ENCODE assay signal across 8 cellular contexts in genomic region chr2:38610851-38611801, GRCh38. TPM values are rescaled to one million over a fixed set of nuclear protein-coding genes. Genes with fewer than 3 reads are reported as not detected.
A peak's percentile ranks its signal among the peaks of the same experiment; 100 is the strongest.
DNase-seq lines count a peak whose midpoint lies in the region; ATAC-seq, FAIRE-seq and TF ChIP-seq lines count a peak whose summit lies in the region.

No MANE protein-coding gene starts in this region.

- peak; percentile 75 for ATAC-seq in GM21526 (IDR thresholded peaks at IDR 0.05; ENCODE audit: low FRiP score, unreplicated experiment)
- peak; percentile 90 for ATAC-seq in esophagus mucosa

- no peaks in the 10 kb centered on the region for H4K20me1 ChIP-seq in Karpas-422 (ENCODE audit: insufficient read depth, low read depth, low read length)

- peak; percentile 96 for FAIRE-seq in GM12892 (lab: Jason Lieb, UNC)

- no peak overlapping the region for H3K4me2 ChIP-seq in Karpas-422 (ENCODE audit: low read depth, low read length, poor library complexity, severe bottlenecking)

- H3K36me3 ChIP-seq in Karpas-422 (ENCODE audit: insufficient read depth, low read length), result peaks cover 3% of the 10 kb centered on the region; the same call in 1 of the 2 replicates

- H3K27ac ChIP-seq in Karpas-422 (ENCODE audit: low read length), result no peak overlapping the region

- TF ChIP-seq POLR2A in GM12892 (IDR thresholded peaks at IDR 0.05; ENCODE audit: low read depth, low read length), result no peak

- H3K9me3 ChIP-seq in Karpas-422 (ENCODE audit: low read length), result peaks cover 8% of the 10 kb centered on the region; the same call in 1 of the 2 replicates

- peaks cover 46% of the 10 kb centered on the region for H3K4me1 ChIP-seq in Karpas-422 (ENCODE audit: low read length)

- H3K9me2 ChIP-seq in Karpas-422 (replicated peaks; ENCODE audit: insufficient read depth, low read length), result no peaks in the 10 kb centered on the region

- no peak overlapping the region for H2AFZ ChIP-seq in Karpas-422 (ENCODE audit: low read length)

- H3K9ac ChIP-seq in Karpas-422 (ENCODE audit: low read length), result no peak overlapping the region

- no peaks in the 10 kb centered on the region for H3K79me2 ChIP-seq in Karpas-422 (ENCODE audit: low read length)

- H3K4me3 ChIP-seq in Karpas-422 (ENCODE audit: low read length), result no peak overlapping the region

- no peak for DNase-seq in GM12892 (ENCODE audit: insufficient read length)
- DNase-seq in HT1080 (ENCODE audit: low read depth), result peak; percentile 39
- no peak for DNase-seq in anterior cingulate cortex (lab: John Stamatoyannopoulos, UW)
- DNase-seq in HuH-7.5 (ENCODE audit: low spot score), result no peak
- DNase-seq in dedifferentiated amniotic fluid mesenchymal stem cell (ENCODE audit: extremely low spot score), result no peak
- no peak for DNase-seq in Karpas-422

- H3K27me3 ChIP-seq in Karpas-422 (ENCODE audit: low read length), result no peaks in the 10 kb centered on the region

RNA-seq across cellular contexts. Expression of gene HNRNPLL, which starts 8.4 kb away (rescaled TPM):
- 24.0 TPM for polyA plus RNA-seq in GM12892 (2012; ENCODE audit: missing spikeins)
- total RNA-seq in HT1080 (2014; rRNA removed; shearing (Covaris generic)), result 29.2 and 34.6 TPM in 2 replicates
- 32.2 and 34.1 TPM in 2 replicates for polyA plus RNA-seq in HT1080 (2015; cell fraction: cytosol; rRNA removed)
- polyA plus RNA-seq in HT1080 (2015; cell fraction: nucleus; rRNA removed), result 34.9 and 40.5 TPM in 2 replicates
- 14.2 TPM for total RNA-seq in esophagus mucosa
- total RNA-seq in Karpas-422 (2014; rRNA removed; shearing (Covaris generic); ENCODE audit: low replicate concordance), result 58.3 and 131 TPM in 2 replicates

RNA-seq across cellular contexts. Expression of gene GALM, which starts 54.8 kb away (rescaled TPM):
- 12.1 TPM for polyA plus RNA-seq in GM12892 (2012; ENCODE audit: missing spikeins)
- not detected in 2 replicates for total RNA-seq in HT1080 (2014; rRNA removed; shearing (Covaris generic))
- not detected in 2 replicates for polyA plus RNA-seq in HT1080 (2015; cell fraction: cytosol; rRNA removed)
- polyA plus RNA-seq in HT1080 (2015; cell fraction: nucleus; rRNA removed), result not detected in 2 replicates
- total RNA-seq in esophagus mucosa, result 2.2 TPM
- 11.7 and 11.9 TPM in 2 replicates for total RNA-seq in Karpas-422 (2014; rRNA removed; shearing (Covaris generic); ENCODE audit: low replicate concordance)
